In genomic region chr6:109269057-109269456, GRCh38 we compare ENCODE assay signal across 37 cellular contexts.
A peak's percentile ranks its signal among the peaks of the same experiment; 100 is the strongest.
DNase-seq lines count a peak whose midpoint lies in the region; ATAC-seq, FAIRE-seq and TF ChIP-seq lines count a peak whose summit lies in the region.
"Had no signal": no experiment of that assay in that cellular context is flagged by ENCODE, and none has a peak within 500 bp of the region (broad histone marks: within the 10 kb centered on the region; RNA-seq: fewer than 3 reads in every experiment).

No MANE protein-coding gene starts in this region.

- H3K4me3 Mint-ChIP-seq in activated CD4-positive, alpha-beta T cell treated with anti-CD3 and anti-CD28 coated beads, Interleukin-2, amount 10 ng/mL, durations not matched to agents 7 days and 5 days = no peak overlapping the region
- H3K4me3 Mint-ChIP-seq: B cell; CD14-positive monocyte; CD4-positive, alpha-beta memory T cell; CD4-positive, alpha-beta T cell; CD4-positive, CD25-positive, alpha-beta regulatory T cell; CD8-positive, alpha-beta memory T cell; CD8-positive, alpha-beta T cell had no signal

- no peak for TF ChIP-seq CTCF in HepG2 (CRISPR knock-in tag; IDR thresholded peaks at IDR 0.05)
- no peak for TF ChIP-seq CTCF in right lobe of liver (IDR thresholded peaks at IDR 0.05)
- TF ChIP-seq CTCF in HEK293 (tag by site-specific recombination; IDR thresholded peaks at IDR 0.05) = no peak
- TF ChIP-seq CTCF in K562 (IDR thresholded peaks at IDR 0.05 in 2 of 3, conservative IDR thresholded peaks at IDR 0.05 in 1 of 3; ENCODE audit: insufficient read depth in 2 of 3, low read depth in 1 of 3, low read length in 3 of 3) = no peak
- TF ChIP-seq CTCF in esophagus muscularis mucosa (IDR thresholded peaks at IDR 0.05) = no peak

- H3K79me2 ChIP-seq in HepG2 (ENCODE audit: insufficient read depth, low read length) (no peaks in the 10 kb centered on the region), K562 (ENCODE audit: control insufficient read depth, insufficient read depth, low read length) (no peaks in the 10 kb centered on the region)

- H3K36me3 ChIP-seq in HepG2 (replicated peaks in 1 of 2; ENCODE audit: control insufficient read depth in 1 of 2, insufficient read depth in 2 of 2, low read length in 2 of 2) = peaks cover 3 to 35% of the 10 kb centered on the region in 2 experiments; a peak in 3 of 5 replicates
- no peaks in the 10 kb centered on the region for H3K36me3 ChIP-seq in right lobe of liver
- peaks cover 0 to 91% of the 10 kb centered on the region in 2 experiments; a peak in 1 of 3 replicates for H3K36me3 ChIP-seq in HEK293 (ENCODE audit: control insufficient read depth in 2 of 2, insufficient read depth in 1 of 2, low read length in 2 of 2)
- H3K36me3 ChIP-seq in K562 (ENCODE audit: control insufficient read depth, insufficient read depth, low read length) = no peaks in the 10 kb centered on the region
- H3K36me3 ChIP-seq in esophagus muscularis mucosa = no peaks in the 10 kb centered on the region
- H3K36me3 ChIP-seq: BE2C; BLaER1; BLaER1 treated with 17β-estradiol and CSF1 and Interleukin-3, amounts not matched to agents 10 nM and 100 nM had no signal

- H3K4me1 Mint-ChIP-seq in activated CD4-positive, alpha-beta T cell treated with anti-CD3 and anti-CD28 coated beads, Interleukin-2, amount 10 ng/mL, durations not matched to agents 7 days and 5 days = no peaks in the 10 kb centered on the region
- H3K4me1 Mint-ChIP-seq: B cell; CD4-positive, alpha-beta memory T cell; CD4-positive, CD25-positive, alpha-beta regulatory T cell; CD8-positive, alpha-beta memory T cell had no signal

- H2AFZ ChIP-seq in HepG2 (ENCODE audit: low read length) = no peak overlapping the region
- H2AFZ ChIP-seq in K562 (ENCODE audit: low read depth, low read length) = no peak overlapping the region

- intact Hi-C loops in HepG2 (cut with micrococcal nuclease; ENCODE audit: unreplicated experiment) = no loop called here
- intact Hi-C loops in right lobe of liver (cut with DNase I) = no loop called here
- intact Hi-C loops in K562 (cut with micrococcal nuclease) = no loop called here
- intact Hi-C loops in esophagus muscularis mucosa (cut with DNase I) = no loop called here

- H4K20me1 ChIP-seq in HepG2 (ENCODE audit: insufficient read depth, low read length) (no peaks in the 10 kb centered on the region), K562 (replicated peaks; ENCODE audit: control insufficient read depth, insufficient read depth, low read length) (no peaks in the 10 kb centered on the region)
- H4K20me1 ChIP-seq: BLaER1; BLaER1 treated with 17β-estradiol and CSF1 and Interleukin-3, amounts not matched to agents 10 nM and 100 nM had no signal

- no peaks in the 10 kb centered on the region for H3K9me3 ChIP-seq in HepG2 (ENCODE audit: low read length)
- H3K9me3 ChIP-seq in right lobe of liver = no peaks in the 10 kb centered on the region
- H3K9me3 ChIP-seq in HEK293 (ENCODE audit: control insufficient read depth, insufficient read depth, low read depth, low read length) = no peaks in the 10 kb centered on the region
- peaks cover 2% of the 10 kb centered on the region; the same call in 1 of the 2 replicates for H3K9me3 ChIP-seq in K562 (replicated peaks; ENCODE audit: control insufficient read depth, insufficient read depth, low read depth, low read length)
- H3K9me3 ChIP-seq in esophagus muscularis mucosa = peaks cover 0 to 4% (median 4%) of the 10 kb centered on the region in 4 donors
- H3K9me3 ChIP-seq: A549, BE2C, Caco-2 had no signal

- no peaks in the 10 kb centered on the region for H3K9me1 ChIP-seq in K562 (ENCODE audit: control insufficient read depth, insufficient read depth, low read length)

- in situ Hi-C loops in HepG2 (cut with HindIII; ENCODE audit: extremely low pct_ligation_motif_present, low pct_unique_long_range_greater_than_20kb) (no loop called here), K562 (cut with MboI) (no loop called here)

- no peak overlapping the region for H3K9ac ChIP-seq in HepG2 (ENCODE audit: insufficient read depth, low read depth, low read length)
- no peak overlapping the region for H3K9ac ChIP-seq in K562 (ENCODE audit: insufficient read depth in 1 of 2, low read depth in 2 of 2, low read length in 2 of 2)
- H3K9ac ChIP-seq: BLaER1; BLaER1 treated with 17β-estradiol and CSF1 and Interleukin-3, amounts not matched to agents 10 nM and 100 nM had no signal

- H3K27me3 Mint-ChIP-seq in activated CD4-positive, alpha-beta T cell treated with anti-CD3 and anti-CD28 coated beads, Interleukin-2, amount 10 ng/mL, durations not matched to agents 7 days and 5 days = peaks cover 8% of the 10 kb centered on the region
- H3K27me3 Mint-ChIP-seq: B cell; CD4-positive, alpha-beta memory T cell; CD4-positive, alpha-beta T cell; CD8-positive, alpha-beta memory T cell had no signal

- ATAC-seq in HepG2 = no peak
- ATAC-seq in right lobe of liver = no peak
- no peak for ATAC-seq in K562
- ATAC-seq: A549; CD8-positive, alpha-beta T cell had no signal

- no peak overlapping the region for H3K4me2 ChIP-seq in HepG2 (ENCODE audit: low read depth, low read length)
- H3K4me2 ChIP-seq in K562 (ENCODE audit: insufficient read depth, low read length) = no peak overlapping the region
- H3K4me2 ChIP-seq: A549; BLaER1; BLaER1 treated with 17β-estradiol and CSF1 and Interleukin-3, amounts not matched to agents 10 nM and 100 nM had no signal

- no peak overlapping the region for H3K27ac Mint-ChIP-seq in activated CD4-positive, alpha-beta T cell treated with anti-CD3 and anti-CD28 coated beads, Interleukin-2, amount 10 ng/mL, durations not matched to agents 7 days and 5 days
- H3K27ac Mint-ChIP-seq: B cell; CD4-positive, alpha-beta memory T cell; CD4-positive, alpha-beta T cell; CD4-positive, CD25-positive, alpha-beta regulatory T cell; CD8-positive, alpha-beta T cell had no signal

- no peak for FAIRE-seq in HepG2 (lab: Jason Lieb, UNC)
- FAIRE-seq in K562 (lab: Jason Lieb, UNC) = no peak
- FAIRE-seq: A204.1, A549, D721Med had no signal

- no peaks in the 10 kb centered on the region for H3K9me3 Mint-ChIP-seq in activated CD4-positive, alpha-beta T cell treated with anti-CD3 and anti-CD28 coated beads, Interleukin-2, amount 10 ng/mL, durations not matched to agents 7 days and 5 days

- H3K4me1 ChIP-seq in HepG2 (ENCODE audit: insufficient read depth, low read length) (no peaks in the 10 kb centered on the region), right lobe of liver (no peaks in the 10 kb centered on the region), HEK293 (ENCODE audit: control insufficient read depth, insufficient read depth, low read length) (no peaks in the 10 kb centered on the region), K562 (replicated peaks in 1 of 2; ENCODE audit: control insufficient read depth in 2 of 2, insufficient read depth in 2 of 2, low read length in 2 of 2) (peaks cover 0 to 8% of the 10 kb centered on the region in 2 experiments; a peak in 1 of 5 replicates), esophagus muscularis mucosa (no peaks in the 10 kb centered on the region)
- H3K4me1 ChIP-seq: A549, BE2C, Caco-2 had no signal

- no peaks in the 10 kb centered on the region for H3K36me3 Mint-ChIP-seq in activated CD4-positive, alpha-beta T cell treated with anti-CD3 and anti-CD28 coated beads, Interleukin-2, amount 10 ng/mL, durations not matched to agents 7 days and 5 days (ENCODE audit: low read depth)
- H3K36me3 Mint-ChIP-seq: CD14-positive monocyte; CD4-positive, CD25-positive, alpha-beta regulatory T cell; CD8-positive, alpha-beta T cell had no signal

- DNase-seq in HepG2 (ENCODE audit: low spot score) (no peak), right lobe of liver (no peak), K562 (ENCODE audit: extremely low read depth in 1 of 4, low spot score in 3 of 4) (no peak), esophagus muscularis mucosa (ENCODE audit: extremely low spot score) (peak; percentile 14), dermis blood vessel endothelial cell (no peak)
- no peak for DNase-seq in activated CD4-positive, alpha-beta T cell treated with anti-CD3 and anti-CD28 coated beads, Interleukin-2, amount 10 ng/mL, durations not matched to agents 7 days and 5 days
- no peak for DNase-seq in activated naive CD4-positive, alpha-beta T cell treated with Interleukin-2 at 50 U/mL for 16 hours
- DNase-seq: 8988T; ACHN; AML-193; BE2C; C1 segment of cervical spinal cord; Caco-2; Calu3; CD4-positive, alpha-beta memory T cell; CD4-positive, alpha-beta T cell; CD4-positive, CD25-positive, alpha-beta regulatory T cell; CD8-positive, alpha-beta memory T cell; CD8-positive, alpha-beta T cell; COR-L47; DMS 273 treated with DMSO at 0.1 percent for 48 hours; DMS153; DMS53; DMS79; DMS79 treated with DMSO at 0.1 percent for 48 hours; DND-41; EL had no signal

- POLR2A ChIA-PET in HepG2 (lab: Yijun Ruan, JAX) = no interaction called here
- POLR2A ChIA-PET in HEK293 (lab: Yijun Ruan, JAX) = no interaction called here
- POLR2A ChIA-PET in K562 (lab: Yijun Ruan, JAX) = interaction anchor here (0.6 kb wide), 1 partner anchor 14 kb away, joined by 3 read pairs; no protein-coding TSS in a partner anchor
- POLR2A ChIA-PET in activated CD4-positive, alpha-beta T cell treated with anti-CD3 and anti-CD28 coated beads, Interleukin-2, amount 10 ng/mL, durations not matched to agents 7 days and 5 days (lab: Charles Lee) = no interaction called here

- BruUV-seq in HepG2 (replicated peaks; lab: Mats Ljungman, UMichigan) (no TSS peak), K562 (replicated peaks; lab: Mats Ljungman, UMichigan) (no TSS peak)

- TF ChIP-seq RAD21 in HepG2 (CRISPR knock-in tag; IDR thresholded peaks at IDR 0.05) (no peak), K562 (CRISPR knock-in tag; conservative IDR thresholded peaks at IDR 0.05 in 1 of 2, IDR thresholded peaks at IDR 0.05 in 1 of 2) (no peak)

- TF ChIP-seq POLR2A in HepG2 (IDR thresholded peaks at IDR 0.05; ENCODE audit: insufficient read depth in 1 of 2, low read depth in 2 of 2, low read length in 2 of 2) (no peak), right lobe of liver (IDR thresholded peaks at IDR 0.05) (no peak), K562 (conservative IDR thresholded peaks at IDR 0.05) (no peak), esophagus muscularis mucosa (IDR thresholded peaks at IDR 0.05; ENCODE audit: low read depth) (no peak)

- H3K4me3 ChIP-seq in HepG2 (replicated peaks in 1 of 3; ENCODE audit: insufficient read depth in 1 of 3, low read depth in 2 of 3, low read length in 3 of 3) = no peak overlapping the region
- H3K4me3 ChIP-seq in right lobe of liver = no peak overlapping the region
- H3K4me3 ChIP-seq in HEK293 (ENCODE audit: low read depth, low read length) = no peak overlapping the region
- no peak overlapping the region for H3K4me3 ChIP-seq in K562
- no peak overlapping the region for H3K4me3 ChIP-seq in esophagus muscularis mucosa
- H3K4me3 ChIP-seq: A549; BLaER1; BLaER1 treated with 17β-estradiol and CSF1 and Interleukin-3, amounts not matched to agents 10 nM and 100 nM had no signal

- H3K27me3 ChIP-seq in HepG2 (ENCODE audit: control insufficient read depth in 1 of 2, insufficient read depth in 2 of 2, low read length in 2 of 2) (no peaks in the 10 kb centered on the region), right lobe of liver (no peaks in the 10 kb centered on the region), K562 (ENCODE audit: control insufficient read depth in 2 of 2, insufficient read depth in 2 of 2, low read length in 2 of 2) (no peaks in the 10 kb centered on the region), esophagus muscularis mucosa (no peaks in the 10 kb centered on the region)
- H3K27me3 ChIP-seq: BE2C; BLaER1; BLaER1 treated with 17β-estradiol and CSF1 and Interleukin-3, amounts not matched to agents 10 nM and 100 nM had no signal

- CTCF ChIA-PET in HepG2 (lab: Yijun Ruan, JAX; ENCODE audit: low intra/inter-chr PET ratio, low total read pairs) = no interaction called here
- CTCF ChIA-PET in HEK293 (lab: Yijun Ruan, JAX) = interaction anchor here (0.7 kb wide), 1 partner anchor 85 kb away, joined by 3 read pairs; no protein-coding TSS in a partner anchor
- CTCF ChIA-PET in K562 (lab: Yijun Ruan, JAX; ENCODE audit: low intra/inter-chr PET ratio) = no interaction called here
- CTCF ChIA-PET in activated CD4-positive, alpha-beta T cell treated with anti-CD3 and anti-CD28 coated beads, Interleukin-2, amount 10 ng/mL, durations not matched to agents 7 days and 5 days (lab: Charles Lee) = no interaction called here

- no peak overlapping the region for H3K27ac ChIP-seq in HepG2 (ENCODE audit: extremely low read length, insufficient read depth, low read length)
- H3K27ac ChIP-seq in right lobe of liver = no peak overlapping the region
- no peak overlapping the region for H3K27ac ChIP-seq in HEK293 (ENCODE audit: extremely low read depth, low read depth, low read length)
- no peak overlapping the region for H3K27ac ChIP-seq in K562 (ENCODE audit: extremely low read depth, low read depth, low read length)
- H3K27ac ChIP-seq in esophagus muscularis mucosa (replicated peaks in 1 of 4) = no peak overlapping the region
- H3K27ac ChIP-seq: 22Rv1; A549; BLaER1; BLaER1 treated with 17β-estradiol and CSF1 and Interleukin-3, amounts not matched to agents 10 nM and 100 nM; C4-2B had no signal

- 98% methylated on average over 7 of the region's 7 CpGs for WGBS in HepG2 (ENCODE audit: low lambda C conversion rate)
- 97% methylated on average over 5 of the region's 7 CpGs for WGBS in right lobe of liver (ENCODE audit: insufficient coverage, low coverage, low lambda C conversion rate, missing lambda C conversion rate)
- 69% methylated on average over 6 of the region's 7 CpGs for WGBS in K562 (ENCODE audit: insufficient coverage, low coverage, missing lambda C conversion rate)
- 89% methylated on average over 7 of the region's 7 CpGs for WGBS in esophagus muscularis mucosa

- TF ChIP-seq EP300 in HepG2 (IDR thresholded peaks at IDR 0.05; ENCODE audit: low read depth in 2 of 2, low read length in 2 of 2) = no peak
- no peak for TF ChIP-seq EP300 in HepG2 (CRISPR knock-in tag; IDR thresholded peaks at IDR 0.05; ENCODE audit: borderline replicate concordance)
- TF ChIP-seq EP300 in K562 (IDR thresholded peaks at IDR 0.05; ENCODE audit: low read length) = no peak
- TF ChIP-seq EP300 in esophagus muscularis mucosa (IDR thresholded peaks at IDR 0.05) = no peak

Comparison
In these comparisons a context has a peak if more than half of its experiments do, and no peak if none do; other contexts are left out.
1. Of the 241 proteins assayed by ChIP-seq in both HepG2 and K562: peak only in HepG2: none; only in K562: CBX5; in both: none; in neither: 240.